Comparison of ENCODE assay signal across 1 cellular context in the genomic region with DNA sequence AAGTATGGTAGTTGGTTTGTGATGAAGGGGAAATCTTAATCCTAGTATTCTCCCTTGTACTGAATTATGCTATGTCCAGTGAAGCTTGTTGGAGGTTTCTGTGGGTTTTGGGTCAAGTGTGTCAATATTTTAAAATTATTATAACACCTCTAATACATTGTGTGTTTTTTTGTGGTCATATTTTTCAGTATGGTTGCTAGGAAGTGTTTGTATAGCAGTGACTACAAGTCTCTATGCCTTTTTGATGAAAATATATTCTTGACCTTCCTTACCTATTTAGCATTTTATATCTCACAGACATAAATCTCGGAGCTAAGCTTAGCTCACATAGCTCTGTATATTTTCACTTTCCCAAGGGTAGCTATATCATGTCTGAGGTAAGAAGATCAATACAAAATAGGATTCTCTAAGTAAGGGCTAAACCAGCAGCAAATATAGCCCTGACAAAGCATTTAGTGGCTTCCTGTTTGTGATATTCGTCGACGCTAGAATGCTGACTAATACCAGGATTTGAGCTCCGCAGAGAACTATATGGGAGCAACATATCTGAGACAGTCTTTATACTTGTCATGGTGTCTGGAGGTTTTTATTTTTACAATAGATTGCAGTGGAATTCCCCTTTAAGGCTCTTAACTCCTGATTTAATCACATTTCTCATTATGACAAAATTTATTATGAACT.
A peak's percentile ranks its signal among the peaks of the same experiment; 100 is the strongest.
TF ChIP-seq lines count a peak whose summit lies in the region.

No MANE protein-coding gene starts in this region.

TF ChIP-seq in K562, 482 proteins besides CTCF, POLR2A, EP300 and RAD21 (continued from another document):
- TF ChIP-seq KDM4B (IDR thresholded peaks at IDR 0.05; ENCODE audit: borderline replicate concordance in 2 of 2, low read depth in 1 of 2), result no peak
- no peak for TF ChIP-seq NCOR1 (IDR thresholded peaks at IDR 0.05)
- no peak for TF ChIP-seq BHLHE40 (IDR thresholded peaks at IDR 0.05; ENCODE audit: low read length)
- TF ChIP-seq FOXK2 (conservative IDR thresholded peaks at IDR 0.05 in 1 of 2, IDR thresholded peaks at IDR 0.05 in 1 of 2; ENCODE audit: low read depth in 2 of 2), result no peak
- TF ChIP-seq DNMT1 (IDR thresholded peaks at IDR 0.05), result no peak
- no peak for TF ChIP-seq TAF7 (tag; IDR thresholded peaks at IDR 0.05)
- TF ChIP-seq ZSCAN29 (IDR thresholded peaks at IDR 0.05), result no peak
- TF ChIP-seq ZNF316 (IDR thresholded peaks at IDR 0.05), result peak; percentile 69
- TF ChIP-seq MBD2 (IDR thresholded peaks at IDR 0.05; ENCODE audit: borderline replicate concordance, low read depth), result no peak
- no peak for TF ChIP-seq MIER1 (IDR thresholded peaks at IDR 0.05; ENCODE audit: low read depth)
- no peak for TF ChIP-seq PHF21A (IDR thresholded peaks at IDR 0.05; ENCODE audit: borderline replicate concordance, low read depth)
- TF ChIP-seq ETS2 (tag; IDR thresholded peaks at IDR 0.05; ENCODE audit: borderline replicate concordance, poor library complexity, severe bottlenecking), result no peak
- 0 out of 2 replicates have a peak, but pooled peaks have one; percentile 44 for TF ChIP-seq BACH1 (tag; IDR thresholded peaks at IDR 0.05)
- TF ChIP-seq, protein P1, sequence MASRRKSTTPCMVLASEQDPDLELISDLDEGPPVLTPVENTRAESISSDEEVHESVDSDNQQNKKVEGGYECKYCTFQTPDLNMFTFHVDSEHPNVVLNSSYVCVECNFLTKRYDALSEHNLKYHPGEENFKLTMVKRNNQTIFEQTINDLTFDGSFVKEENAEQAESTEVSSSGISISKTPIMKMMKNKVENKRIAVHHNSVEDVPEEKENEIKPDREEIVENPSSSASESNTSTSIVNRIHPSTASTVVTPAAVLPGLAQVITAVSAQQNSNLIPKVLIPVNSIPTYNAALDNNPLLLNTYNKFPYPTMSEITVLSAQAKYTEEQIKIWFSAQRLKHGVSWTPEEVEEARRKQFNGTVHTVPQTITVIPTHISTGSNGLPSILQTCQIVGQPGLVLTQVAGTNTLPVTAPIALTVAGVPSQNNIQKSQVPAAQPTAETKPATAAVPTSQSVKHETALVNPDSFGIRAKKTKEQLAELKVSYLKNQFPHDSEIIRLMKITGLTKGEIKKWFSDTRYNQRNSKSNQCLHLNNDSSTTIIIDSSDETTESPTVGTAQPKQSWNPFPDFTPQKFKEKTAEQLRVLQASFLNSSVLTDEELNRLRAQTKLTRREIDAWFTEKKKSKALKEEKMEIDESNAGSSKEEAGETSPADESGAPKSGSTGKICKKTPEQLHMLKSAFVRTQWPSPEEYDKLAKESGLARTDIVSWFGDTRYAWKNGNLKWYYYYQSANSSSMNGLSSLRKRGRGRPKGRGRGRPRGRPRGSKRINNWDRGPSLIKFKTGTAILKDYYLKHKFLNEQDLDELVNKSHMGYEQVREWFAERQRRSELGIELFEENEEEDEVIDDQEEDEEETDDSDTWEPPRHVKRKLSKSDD (conservative IDR thresholded peaks at IDR 0.05; ENCODE audit: low read length), result no peak
- TF ChIP-seq BRD9 (IDR thresholded peaks at IDR 0.05; ENCODE audit: low read depth, partially characterized antibody), result no peak
- TF ChIP-seq SMAD1 (IDR thresholded peaks at IDR 0.05; ENCODE audit: low read depth, low read length, partially characterized antibody), result no peak
- TF ChIP-seq ZNF224 (CRISPR knock-in tag; IDR thresholded peaks at IDR 0.05), result no peak
- no peak for TF ChIP-seq NCOA4 (IDR thresholded peaks at IDR 0.05; ENCODE audit: partially characterized antibody)
- peak; percentile 55 for TF ChIP-seq C11orf30 (IDR thresholded peaks at IDR 0.05; ENCODE audit: low read depth)
- TF ChIP-seq SREBF1 (IDR thresholded peaks at IDR 0.05; ENCODE audit: borderline replicate concordance, low read depth, low read length), result no peak
- peak; percentile 66 for TF ChIP-seq MAFG (tag; conservative IDR thresholded peaks at IDR 0.05)
- TF ChIP-seq ARHGAP35 (IDR thresholded peaks at IDR 0.05; ENCODE audit: partially characterized antibody), result no peak
- no peak for TF ChIP-seq RBM25 (IDR thresholded peaks at IDR 0.05; ENCODE audit: low read depth, low read length, severe bottlenecking)
- no peak for TF ChIP-seq SMARCA5 (IDR thresholded peaks at IDR 0.05)
- no peak for TF ChIP-seq ZNF354B (CRISPR knock-in tag; IDR thresholded peaks at IDR 0.05)
- TF ChIP-seq, protein P2, sequence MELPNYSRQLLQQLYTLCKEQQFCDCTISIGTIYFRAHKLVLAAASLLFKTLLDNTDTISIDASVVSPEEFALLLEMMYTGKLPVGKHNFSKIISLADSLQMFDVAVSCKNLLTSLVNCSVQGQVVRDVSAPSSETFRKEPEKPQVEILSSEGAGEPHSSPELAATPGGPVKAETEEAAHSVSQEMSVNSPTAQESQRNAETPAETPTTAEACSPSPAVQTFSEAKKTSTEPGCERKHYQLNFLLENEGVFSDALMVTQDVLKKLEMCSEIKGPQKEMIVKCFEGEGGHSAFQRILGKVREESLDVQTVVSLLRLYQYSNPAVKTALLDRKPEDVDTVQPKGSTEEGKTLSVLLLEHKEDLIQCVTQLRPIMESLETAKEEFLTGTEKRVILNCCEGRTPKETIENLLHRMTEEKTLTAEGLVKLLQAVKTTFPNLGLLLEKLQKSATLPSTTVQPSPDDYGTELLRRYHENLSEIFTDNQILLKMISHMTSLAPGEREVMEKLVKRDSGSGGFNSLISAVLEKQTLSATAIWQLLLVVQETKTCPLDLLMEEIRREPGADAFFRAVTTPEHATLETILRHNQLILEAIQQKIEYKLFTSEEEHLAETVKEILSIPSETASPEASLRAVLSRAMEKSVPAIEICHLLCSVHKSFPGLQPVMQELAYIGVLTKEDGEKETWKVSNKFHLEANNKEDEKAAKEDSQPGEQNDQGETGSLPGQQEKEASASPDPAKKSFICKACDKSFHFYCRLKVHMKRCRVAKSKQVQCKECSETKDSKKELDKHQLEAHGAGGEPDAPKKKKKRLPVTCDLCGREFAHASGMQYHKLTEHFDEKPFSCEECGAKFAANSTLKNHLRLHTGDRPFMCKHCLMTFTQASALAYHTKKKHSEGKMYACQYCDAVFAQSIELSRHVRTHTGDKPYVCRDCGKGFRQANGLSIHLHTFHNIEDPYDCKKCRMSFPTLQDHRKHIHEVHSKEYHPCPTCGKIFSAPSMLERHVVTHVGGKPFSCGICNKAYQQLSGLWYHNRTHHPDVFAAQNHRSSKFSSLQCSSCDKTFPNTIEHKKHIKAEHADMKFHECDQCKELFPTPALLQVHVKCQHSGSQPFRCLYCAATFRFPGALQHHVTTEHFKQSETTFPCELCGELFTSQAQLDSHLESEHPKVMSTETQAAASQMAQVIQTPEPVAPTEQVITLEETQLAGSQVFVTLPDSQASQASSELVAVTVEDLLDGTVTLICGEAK (IDR thresholded peaks at IDR 0.05), result no peak
- TF ChIP-seq, protein P2 (CRISPR knock-in tag; IDR thresholded peaks at IDR 0.05), result no peak
- TF ChIP-seq, protein P3, sequence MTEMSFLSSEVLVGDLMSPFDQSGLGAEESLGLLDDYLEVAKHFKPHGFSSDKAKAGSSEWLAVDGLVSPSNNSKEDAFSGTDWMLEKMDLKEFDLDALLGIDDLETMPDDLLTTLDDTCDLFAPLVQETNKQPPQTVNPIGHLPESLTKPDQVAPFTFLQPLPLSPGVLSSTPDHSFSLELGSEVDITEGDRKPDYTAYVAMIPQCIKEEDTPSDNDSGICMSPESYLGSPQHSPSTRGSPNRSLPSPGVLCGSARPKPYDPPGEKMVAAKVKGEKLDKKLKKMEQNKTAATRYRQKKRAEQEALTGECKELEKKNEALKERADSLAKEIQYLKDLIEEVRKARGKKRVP (CRISPR knock-in tag; IDR thresholded peaks at IDR 0.05), result no peak
- TF ChIP-seq, protein P4, sequence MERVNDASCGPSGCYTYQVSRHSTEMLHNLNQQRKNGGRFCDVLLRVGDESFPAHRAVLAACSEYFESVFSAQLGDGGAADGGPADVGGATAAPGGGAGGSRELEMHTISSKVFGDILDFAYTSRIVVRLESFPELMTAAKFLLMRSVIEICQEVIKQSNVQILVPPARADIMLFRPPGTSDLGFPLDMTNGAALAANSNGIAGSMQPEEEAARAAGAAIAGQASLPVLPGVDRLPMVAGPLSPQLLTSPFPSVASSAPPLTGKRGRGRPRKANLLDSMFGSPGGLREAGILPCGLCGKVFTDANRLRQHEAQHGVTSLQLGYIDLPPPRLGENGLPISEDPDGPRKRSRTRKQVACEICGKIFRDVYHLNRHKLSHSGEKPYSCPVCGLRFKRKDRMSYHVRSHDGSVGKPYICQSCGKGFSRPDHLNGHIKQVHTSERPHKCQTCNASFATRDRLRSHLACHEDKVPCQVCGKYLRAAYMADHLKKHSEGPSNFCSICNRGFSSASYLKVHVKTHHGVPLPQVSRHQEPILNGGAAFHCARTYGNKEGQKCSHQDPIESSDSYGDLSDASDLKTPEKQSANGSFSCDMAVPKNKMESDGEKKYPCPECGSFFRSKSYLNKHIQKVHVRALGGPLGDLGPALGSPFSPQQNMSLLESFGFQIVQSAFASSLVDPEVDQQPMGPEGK (CRISPR knock-in tag; IDR thresholded peaks at IDR 0.05; ENCODE audit: borderline replicate concordance), result no peak
- TF ChIP-seq ZNF561 (CRISPR knock-in tag; conservative IDR thresholded peaks at IDR 0.05), result no peak
